Comparison of ENCODE assay signal across 12 cellular contexts in genomic region chr7:128003179-128003578, GRCh38. TPM values are rescaled to one million over a fixed set of nuclear protein-coding genes. Genes with fewer than 3 reads are reported as not detected.
DNase-seq lines count a peak whose midpoint lies in the region; ATAC-seq and TF ChIP-seq lines count a peak whose summit lies in the region.
"Had no signal": no experiment of that assay in that cellular context is flagged by ENCODE, and none has a peak within 500 bp of the region (broad histone marks: within the 10 kb centered on the region; RNA-seq: fewer than 3 reads in every experiment).

No MANE protein-coding gene starts in this region.

- H2AFZ ChIP-seq in H9 (ENCODE audit: low read length) = no peak overlapping the region

- H4K5ac ChIP-seq in H9 (ENCODE audit: insufficient read length, low read depth, low read length) = no peak overlapping the region

- no peak overlapping the region for H3K4me2 ChIP-seq in H9 (ENCODE audit: insufficient read depth, insufficient read length, low read length)

- no peaks in the 10 kb centered on the region for H3K23me2 ChIP-seq in H9 (ENCODE audit: insufficient read length, low read depth, low read length, poor library complexity, severe bottlenecking)

- no peaks in the 10 kb centered on the region for H3K9me3 ChIP-seq in H9 (ENCODE audit: control insufficient read depth, low read depth, low read length)

- H2BK120ac ChIP-seq in H9 (ENCODE audit: low read depth, low read length, poor library complexity, severe bottlenecking) = no peak overlapping the region

- H3K14ac ChIP-seq in H9 (ENCODE audit: insufficient read depth, low read length) = no peak overlapping the region

- H3K79me2 ChIP-seq in H9 (ENCODE audit: insufficient read depth, low read length) = no peaks in the 10 kb centered on the region

- no peaks in the 10 kb centered on the region for H4K20me1 ChIP-seq in H9 (ENCODE audit: control insufficient read depth, insufficient read depth, insufficient read length)

- no peak overlapping the region for H3K23ac ChIP-seq in H9 (ENCODE audit: insufficient read length, low read depth, low read length)

- no peak overlapping the region for H4K91ac ChIP-seq in H9 (ENCODE audit: insufficient read length, low read depth, low read length)

- H3K27me3 Mint-ChIP-seq in H9 (ENCODE audit: low read depth) (no peaks in the 10 kb centered on the region), naive B cell (no peaks in the 10 kb centered on the region), chondrocyte (ENCODE audit: low read depth) (no peaks in the 10 kb centered on the region)

- no peak overlapping the region for H3K56ac ChIP-seq in H9 (ENCODE audit: insufficient read length, low read depth, low read length)

- no peak overlapping the region for H3K27ac ChIP-seq in H9 (ENCODE audit: insufficient read length, low read depth, low read length)
- H3K27ac ChIP-seq: VCaP had no signal

- no peak overlapping the region for H3K9ac ChIP-seq in H9 (ENCODE audit: extremely low read depth, insufficient read length, low read length)

- no peaks in the 10 kb centered on the region for H3K27me3 ChIP-seq in H9 (ENCODE audit: insufficient read depth, low read length)

- no peak overlapping the region for H2AK5ac ChIP-seq in H9 (ENCODE audit: insufficient read length, low read length)

- no peak overlapping the region for H3K4me3 Mint-ChIP-seq in H9
- peak overlapping the region; percentile 1 to 80 (median 54) for H3K4me3 Mint-ChIP-seq in naive B cell
- H3K4me3 Mint-ChIP-seq in chondrocyte (ENCODE audit: unreplicated experiment) = no peak overlapping the region

- no peak overlapping the region for H3K4ac ChIP-seq in H9 (ENCODE audit: low read depth, low read length)

- H4K8ac ChIP-seq in H9 (replicated peaks; ENCODE audit: insufficient read length, low read depth, low read length) = no peak overlapping the region

- no peak overlapping the region for H2BK20ac ChIP-seq in H9 (ENCODE audit: low read depth, low read length, poor library complexity, severe bottlenecking)

- H3K4me1 Mint-ChIP-seq in H9 = peaks cover 0 to 7% of the 10 kb centered on the region in 2 experiments; a peak in 1 of 4 replicates
- peaks cover 48 to 63% (median 49%) of the 10 kb centered on the region in 3 donors for H3K4me1 Mint-ChIP-seq in naive B cell
- H3K4me1 Mint-ChIP-seq in chondrocyte (ENCODE audit: low read depth) = no peaks in the 10 kb centered on the region

- H3T11ph ChIP-seq in H9 (ENCODE audit: low read length) = no peak overlapping the region

- no peak overlapping the region for H2BK12ac ChIP-seq in H9 (ENCODE audit: insufficient read length, low read depth, low read length)

- H3K4me1 ChIP-seq in H9 (ENCODE audit: insufficient read depth, low read length) = no peaks in the 10 kb centered on the region

- H3K18ac ChIP-seq in H9 (ENCODE audit: insufficient read length, low read depth, low read length) = no peak overlapping the region

- H3K79me1 ChIP-seq in H9 (ENCODE audit: insufficient read depth, low read depth, low read length, poor library complexity, severe bottlenecking) = no peaks in the 10 kb centered on the region

- H2BK5ac ChIP-seq in H9 (ENCODE audit: insufficient read length, low read length) = no peak overlapping the region

- no peak for DNase-seq in H9
- DNase-seq in naive B cell = no peak
- no peak for DNase-seq in chondrocyte (ENCODE audit: low spot score)
- DNase-seq in effector CD8-positive, alpha-beta T cell (lab: John Stamatoyannopoulos, UW) = no peak
- DNase-seq in HuH-7 (ENCODE audit: low spot score) = no peak
- DNase-seq: NCI-H2081, retina had no signal

- ATAC-seq in GM19043 (IDR thresholded peaks at IDR 0.05; ENCODE audit: low read depth, unreplicated experiment) (peak; percentile 65), HG03432 (IDR thresholded peaks at IDR 0.05; ENCODE audit: unreplicated experiment) (peak; percentile 53), naive B cell (ENCODE audit: low read depth in 2 of 2) (peak; percentile 57 to 74), HG03460 (IDR thresholded peaks at IDR 0.05; ENCODE audit: unreplicated experiment) (no peak)

- H2BK15ac ChIP-seq in H9 (ENCODE audit: low read depth, low read length) = no peak overlapping the region

- H3K9me3 Mint-ChIP-seq in H9 (no peaks in the 10 kb centered on the region), naive B cell (peaks cover 0 to 1% (median 0%) of the 10 kb centered on the region in 7 donors), chondrocyte (ENCODE audit: low read depth) (no peaks in the 10 kb centered on the region)
- H3K9me3 Mint-ChIP-seq: activated T-helper 2 cell treated with anti-CD3 and anti-CD28 coated beads, Interferon-gamma antibody, Interleukin-2, Interleukin-4, amounts not matched to agents 10 μg/mL and 5 μg/mL and 100 μg/mL, durations not matched to agents 14 hours and 24 hours and 36 hours had no signal

- TF ChIP-seq CTCF in H9 (conservative IDR thresholded peaks at IDR 0.05) = no peak
- TF ChIP-seq CTCF in chondrocyte (IDR thresholded peaks at IDR 0.05) = no peak

- H3K36me3 Mint-ChIP-seq in H9 (ENCODE audit: insufficient read depth in 1 of 3, low read depth in 3 of 3) (peaks cover 0 to 5% (median 5%) of the 10 kb centered on the region in 3 experiments; a peak in 4 of 7 replicates), naive B cell (no peaks in the 10 kb centered on the region), chondrocyte (ENCODE audit: low read depth) (peaks cover 4% of the 10 kb centered on the region)

- no CpG with 5 or more reads among the region's 3 CpGs for WGBS in H9 (ENCODE audit: extremely low coverage, insufficient read length, low lambda C conversion rate)

- H3K27ac Mint-ChIP-seq in H9 (peak overlapping the region in 2 of 3 experiments; percentile 20 to 77; a peak in 1 of 7 replicates), naive B cell (peak overlapping the region in 5 of 6 donors; percentile 47 to 88 (median 61)), chondrocyte (ENCODE audit: unreplicated experiment) (no peak overlapping the region)
- H3K27ac Mint-ChIP-seq: activated T-helper 2 cell treated with anti-CD3 and anti-CD28 coated beads, Interferon-gamma antibody, Interleukin-2, Interleukin-4, amounts not matched to agents 10 μg/mL and 5 μg/mL and 100 μg/mL, durations not matched to agents 14 hours and 24 hours and 36 hours had no signal

RNA-seq across cellular contexts. Expression of gene LRRC4, which starts 28.1 kb away (rescaled TPM):
- 10.4 and 14.3 TPM in 2 replicates for total RNA-seq in H9 (2021)
- polyA plus RNA-seq in naive B cell (ENCODE audit: low read depth in 6 of 6) = under 1 TPM in 3 of 6 donors, not detected in 3; 0.09 to 0.37 (median 0.13) TPM
- total RNA-seq in chondrocyte = 0.23 to 0.94 TPM (median 0.32 TPM) in 3 replicates

Comparison
In these comparisons a context has a peak if more than half of its experiments do, and no peak if none do; other contexts are left out.
1. H3K4me3 Mint-ChIP-seq: peak in naive B cell (8 of 8); none in H9 (0 of 2) and chondrocyte (single experiment).